Comparison of ENCODE assay signal across 9 cellular contexts in genomic region chr5:143398053-143398355, GRCh38. TPM values are rescaled to one million over a fixed set of nuclear protein-coding genes. Genes with fewer than 3 reads are reported as not detected.
A peak's percentile ranks its signal among the peaks of the same experiment; 100 is the strongest.
DNase-seq lines count a peak whose midpoint lies in the region; FAIRE-seq and TF ChIP-seq lines count a peak whose summit lies in the region.
"Had no signal": no experiment of that assay in that cellular context is flagged by ENCODE, and none has a peak within 500 bp of the region (broad histone marks: within the 10 kb centered on the region; RNA-seq: fewer than 3 reads in every experiment).

No MANE protein-coding gene starts in this region.

- no peaks in the 10 kb centered on the region for H3K36me3 ChIP-seq in suprapubic skin
- no peaks in the 10 kb centered on the region for H3K36me3 ChIP-seq in tibial nerve

- H3K27ac Mint-ChIP-seq in activated naive CD4-positive, alpha-beta T cell treated with anti-CD3 and anti-CD28 coated beads for 36 hours, result no peak overlapping the region
- H3K27ac Mint-ChIP-seq in activated naive CD8-positive, alpha-beta T cell treated with anti-CD3 and anti-CD28 coated beads for 36 hours, result no peak overlapping the region
- H3K27ac Mint-ChIP-seq in immature natural killer cell, result peak overlapping the region in 1 of 6 donors; percentile 50

- no peaks in the 10 kb centered on the region for H3K27me3 ChIP-seq in suprapubic skin
- H3K27me3 ChIP-seq in tibial nerve, result no peaks in the 10 kb centered on the region

- H3K4me1 ChIP-seq in suprapubic skin, result peaks cover 81% of the 10 kb centered on the region
- H3K4me1 ChIP-seq in tibial nerve, result peaks cover 0 to 79% (median 51%) of the 10 kb centered on the region in 4 donors
- H3K4me1 ChIP-seq: Caco-2 had no signal

- TF ChIP-seq POLR2A in suprapubic skin (IDR thresholded peaks at IDR 0.05) (no peak), tibial nerve (IDR thresholded peaks at IDR 0.05) (no peak), GM12892 (IDR thresholded peaks at IDR 0.05; ENCODE audit: low read depth, low read length) (no peak)

- peaks cover 66% of the 10 kb centered on the region for H3K4me1 Mint-ChIP-seq in activated naive CD4-positive, alpha-beta T cell treated with anti-CD3 and anti-CD28 coated beads for 36 hours (ENCODE audit: low read depth)
- H3K4me1 Mint-ChIP-seq in activated naive CD8-positive, alpha-beta T cell treated with anti-CD3 and anti-CD28 coated beads for 36 hours, result peaks cover 69% of the 10 kb centered on the region
- H3K4me1 Mint-ChIP-seq in immature natural killer cell, result peaks cover 90 to 94% of the 10 kb centered on the region in 2 donors

- no peak for FAIRE-seq in GM12892 (lab: Jason Lieb, UNC)

- no peak for TF ChIP-seq EP300 in suprapubic skin (IDR thresholded peaks at IDR 0.05)
- no peak for TF ChIP-seq EP300 in tibial nerve (IDR thresholded peaks at IDR 0.05)

- DNase-seq in activated naive CD4-positive, alpha-beta T cell treated with anti-CD3 and anti-CD28 coated beads for 36 hours, result no peak
- DNase-seq in activated naive CD4-positive, alpha-beta T cell treated with anti-CD3 and anti-CD28 coated beads, Interleukin-2, amount 50 U/mL, for 16 hours, result no peak
- DNase-seq in activated naive CD8-positive, alpha-beta T cell treated with anti-CD3 and anti-CD28 coated beads for 36 hours, result no peak
- DNase-seq in immature natural killer cell (no peak), suprapubic skin (ENCODE audit: low spot score in 2 of 2) (no peak), tibial nerve (ENCODE audit: low spot score in 2 of 2) (no peak), NCI-H526 treated with DMSO at 0.1 percent for 48 hours (lab: John Stamatoyannopoulos, UW) (no peak), GM12892 (ENCODE audit: insufficient read length) (no peak)
- DNase-seq: Caco-2 had no signal

- 31% methylated on average over 2 of the region's 2 CpGs for WGBS in suprapubic skin
- 32 to 41% methylated on average over 2 of the region's 2 CpGs for WGBS in tibial nerve, 2 donors

- peaks cover 19% of the 10 kb centered on the region for H3K36me3 Mint-ChIP-seq in activated naive CD4-positive, alpha-beta T cell treated with anti-CD3 and anti-CD28 coated beads for 36 hours (ENCODE audit: low read depth)
- peaks cover 38% of the 10 kb centered on the region for H3K36me3 Mint-ChIP-seq in activated naive CD8-positive, alpha-beta T cell treated with anti-CD3 and anti-CD28 coated beads for 36 hours
- peaks cover 15 to 24% (median 20%) of the 10 kb centered on the region in 3 donors for H3K36me3 Mint-ChIP-seq in immature natural killer cell

- no peaks in the 10 kb centered on the region for H3K9me3 Mint-ChIP-seq in activated naive CD4-positive, alpha-beta T cell treated with anti-CD3 and anti-CD28 coated beads for 36 hours
- H3K9me3 Mint-ChIP-seq in activated naive CD8-positive, alpha-beta T cell treated with anti-CD3 and anti-CD28 coated beads for 36 hours, result no peaks in the 10 kb centered on the region
- no peaks in the 10 kb centered on the region for H3K9me3 Mint-ChIP-seq in immature natural killer cell

- intact Hi-C loops in activated naive CD4-positive, alpha-beta T cell treated with anti-CD3 and anti-CD28 coated beads for 36 hours (cut with micrococcal nuclease), result no loop called here

- H3K27me3 Mint-ChIP-seq in activated naive CD4-positive, alpha-beta T cell treated with anti-CD3 and anti-CD28 coated beads for 36 hours (ENCODE audit: low read depth), result no peaks in the 10 kb centered on the region
- no peaks in the 10 kb centered on the region for H3K27me3 Mint-ChIP-seq in activated naive CD8-positive, alpha-beta T cell treated with anti-CD3 and anti-CD28 coated beads for 36 hours
- peaks cover 0 to 10% (median 5%) of the 10 kb centered on the region in 3 donors for H3K27me3 Mint-ChIP-seq in immature natural killer cell (ENCODE audit: low read depth in 3 of 3)

- H3K9me3 ChIP-seq in suprapubic skin, result no peaks in the 10 kb centered on the region
- no peaks in the 10 kb centered on the region for H3K9me3 ChIP-seq in tibial nerve
- H3K9me3 ChIP-seq: Caco-2 had no signal

- CTCF ChIA-PET in activated naive CD4-positive, alpha-beta T cell treated with anti-CD3 and anti-CD28 coated beads for 36 hours (lab: Charles Lee), result interaction anchor here (0.6 to 2.0 kb wide), 3 partner anchors 50 to 502 kb away, joined by 3 to 5 read pairs (median 3); no protein-coding TSS in a partner anchor

- no peak for TF ChIP-seq CTCF in suprapubic skin (IDR thresholded peaks at IDR 0.05)
- TF ChIP-seq CTCF in tibial nerve (IDR thresholded peaks at IDR 0.05), result no peak

- peak overlapping the region; percentile 76 for H3K4me3 Mint-ChIP-seq in activated naive CD4-positive, alpha-beta T cell treated with anti-CD3 and anti-CD28 coated beads for 36 hours
- peak overlapping the region; percentile 86 for H3K4me3 Mint-ChIP-seq in activated naive CD8-positive, alpha-beta T cell treated with anti-CD3 and anti-CD28 coated beads for 36 hours
- peak overlapping the region; percentile 91 to 95 (median 93) for H3K4me3 Mint-ChIP-seq in immature natural killer cell

- H3K4me3 ChIP-seq in suprapubic skin (peak overlapping the region; percentile 95), tibial nerve (peak overlapping the region in 2 of 4 donors; percentile 83 to 87)

- no peak overlapping the region for H3K27ac ChIP-seq in suprapubic skin
- H3K27ac ChIP-seq in tibial nerve, result peak overlapping the region in 2 of 4 donors; percentile 98 to 99

RNA-seq across cellular contexts. Expression of gene NR3C1, which starts 5.5 kb away (rescaled TPM):
- total RNA-seq in activated naive CD4-positive, alpha-beta T cell treated with anti-CD3 and anti-CD28 coated beads for 36 hours, result 10 to 100 TPM; 41.8 to 42.9 TPM
- total RNA-seq in activated naive CD8-positive, alpha-beta T cell treated with anti-CD3 and anti-CD28 coated beads for 36 hours, result 10 to 100 TPM; 51.2 to 54.0 TPM
- polyA plus RNA-seq in immature natural killer cell, result 100 to 1,000 TPM in 1 of 3 donors, 10 to 100 TPM in 2; 87.3 to 142 (median 92.6) TPM
- total RNA-seq in suprapubic skin (10 to 100 TPM; 50.4 to 68.8 (median 56.5) TPM), tibial nerve (10 to 100 TPM; 47.1 to 86.2 (median 75.8) TPM)
- 104 TPM for polyA plus RNA-seq in GM12892 (2012; ENCODE audit: missing spikeins)
